9 cellular contexts compared by ENCODE assay signal in the genomic region with DNA sequence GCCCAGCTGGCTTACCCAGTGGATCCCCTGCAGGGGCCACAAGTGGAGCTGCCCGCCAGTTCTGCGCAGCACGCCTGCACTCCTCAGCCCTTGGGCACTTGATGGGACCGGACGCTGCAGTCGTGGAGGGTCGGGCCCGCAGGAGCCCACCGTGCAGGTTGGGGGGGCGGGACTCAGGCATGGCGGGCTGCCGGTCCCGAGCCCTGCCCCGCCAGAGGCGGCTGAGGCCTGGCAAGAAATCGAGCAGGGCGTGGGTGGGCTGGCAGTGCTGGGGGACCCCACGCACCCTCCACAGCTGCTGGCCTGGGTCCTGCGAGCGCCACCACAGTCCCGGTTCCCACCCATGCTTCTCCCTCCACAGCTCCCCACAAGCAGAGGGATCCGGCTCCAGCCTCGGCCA. TPM values are rescaled to one million over a fixed set of nuclear protein-coding genes. Genes with fewer than 3 reads are reported as not detected.
"Had no signal": no experiment of that assay in that cellular context is flagged by ENCODE, and none has a peak within 500 bp of the region (broad histone marks: within the 10 kb centered on the region; RNA-seq: fewer than 3 reads in every experiment).

No MANE protein-coding gene starts in this region.

- DNase-seq: GM23248, GOT3, H9, HCEC 1CT, IMR-90 had no signal

- H3K4me3 ChIP-seq: GM23248, K562 had no signal

- H3K9ac ChIP-seq: GM23248 had no signal

- ATAC-seq: K562 had no signal

- H3K27ac ChIP-seq: GM23248 had no signal

- H3K4me3 Mint-ChIP-seq: H9 had no signal

- FAIRE-seq: H54, HTR-8/SVneo, K562 had no signal

- H2AFZ ChIP-seq: GM23248 had no signal

- H3K27ac Mint-ChIP-seq: H9 had no signal

- H3K4me1 Mint-ChIP-seq: H9 had no signal

RNA-seq across cellular contexts. Expression of a gene that starts 19.2 kb away (rescaled TPM):
- total RNA-seq: GM23248, H9, HT-29, IMR-90 had no signal
- polyA plus RNA-seq: GM23248, IMR-90 had no signal
